ENCODE assay signal across 2 cellular contexts in the genomic region with DNA sequence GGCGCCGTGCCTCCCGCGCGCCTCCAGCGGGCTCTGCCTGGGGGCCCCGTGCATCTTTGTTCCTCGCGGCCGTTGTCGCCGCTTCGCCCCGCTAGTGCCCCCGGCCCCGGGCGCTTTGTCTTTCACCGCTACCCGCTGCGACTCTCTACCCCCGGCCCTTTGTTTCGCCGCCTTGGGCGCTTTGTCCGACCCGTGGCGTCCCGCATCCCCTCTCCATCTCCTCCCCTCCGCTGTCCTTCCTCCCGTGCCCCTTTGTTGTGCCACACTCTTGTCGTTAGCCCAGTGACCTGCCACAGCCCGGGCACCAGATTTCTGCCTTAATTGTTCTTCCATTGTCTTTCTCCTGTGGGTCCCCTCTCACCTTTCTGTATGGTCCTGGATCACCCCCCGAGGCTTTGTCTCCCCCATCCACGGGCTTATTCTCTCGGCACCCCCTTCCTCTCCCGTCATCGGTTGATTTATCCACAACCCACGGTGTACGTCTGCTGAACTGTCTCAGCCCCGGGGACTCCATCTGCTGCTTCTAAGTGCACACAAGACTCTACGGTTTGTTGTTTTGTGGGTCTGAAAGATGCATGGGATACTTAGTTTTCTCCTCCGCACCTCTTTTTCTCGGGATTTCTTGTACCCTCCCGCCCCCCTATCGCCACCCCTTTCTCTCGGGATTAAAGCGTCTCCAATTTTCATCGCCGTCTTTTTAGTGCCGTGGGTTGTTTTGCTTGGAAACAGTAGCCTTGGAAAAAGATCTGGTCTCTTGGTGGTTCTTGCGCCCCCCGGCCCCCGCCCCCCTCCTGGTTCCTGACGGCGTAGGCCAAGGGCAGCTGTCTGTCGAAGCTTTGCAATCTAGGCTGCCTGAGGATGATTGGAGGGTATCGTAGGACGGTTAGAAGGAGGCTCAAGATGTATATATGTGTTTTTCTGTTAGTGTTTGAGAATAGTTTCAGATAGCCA.
TF ChIP-seq lines count a peak whose summit lies in the region.

No MANE protein-coding gene starts in this region.

TF ChIP-seq in HEK293, 187 proteins besides CTCF, POLR2A, EP300 and RAD21 (continued from another document):
- TF ChIP-seq, protein P1, sequence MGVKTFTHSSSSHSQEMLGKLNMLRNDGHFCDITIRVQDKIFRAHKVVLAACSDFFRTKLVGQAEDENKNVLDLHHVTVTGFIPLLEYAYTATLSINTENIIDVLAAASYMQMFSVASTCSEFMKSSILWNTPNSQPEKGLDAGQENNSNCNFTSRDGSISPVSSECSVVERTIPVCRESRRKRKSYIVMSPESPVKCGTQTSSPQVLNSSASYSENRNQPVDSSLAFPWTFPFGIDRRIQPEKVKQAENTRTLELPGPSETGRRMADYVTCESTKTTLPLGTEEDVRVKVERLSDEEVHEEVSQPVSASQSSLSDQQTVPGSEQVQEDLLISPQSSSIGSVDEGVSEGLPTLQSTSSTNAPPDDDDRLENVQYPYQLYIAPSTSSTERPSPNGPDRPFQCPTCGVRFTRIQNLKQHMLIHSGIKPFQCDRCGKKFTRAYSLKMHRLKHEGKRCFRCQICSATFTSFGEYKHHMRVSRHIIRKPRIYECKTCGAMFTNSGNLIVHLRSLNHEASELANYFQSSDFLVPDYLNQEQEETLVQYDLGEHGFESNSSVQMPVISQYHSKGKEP (tag by site-specific recombination; IDR thresholded peaks at IDR 0.05): no peak
- TF ChIP-seq WT1 (tag by site-specific recombination; IDR thresholded peaks at IDR 0.05) (0 out of 2 replicates have a peak, but pooled peaks have one; percentile 23), ZEB2 (tag by site-specific recombination; IDR thresholded peaks at IDR 0.05) (no peak), ZBTB20 (tag by site-specific recombination; IDR thresholded peaks at IDR 0.05) (peak; percentile 76), ZNF335 (tag by site-specific recombination; conservative IDR thresholded peaks at IDR 0.05) (peak; percentile 32; the same call in 1 of the 2 replicates), ZBTB8A (tag by site-specific recombination; IDR thresholded peaks at IDR 0.05) (peak; percentile 54), MZF1 (tag by site-specific recombination; IDR thresholded peaks at IDR 0.05; ENCODE audit: borderline replicate concordance) (peak; percentile 26; the same call in 1 of the 2 replicates), ZFP41 (tag by site-specific recombination; IDR thresholded peaks at IDR 0.05; ENCODE audit: borderline replicate concordance) (no peak)
- TF ChIP-seq, protein P2, sequence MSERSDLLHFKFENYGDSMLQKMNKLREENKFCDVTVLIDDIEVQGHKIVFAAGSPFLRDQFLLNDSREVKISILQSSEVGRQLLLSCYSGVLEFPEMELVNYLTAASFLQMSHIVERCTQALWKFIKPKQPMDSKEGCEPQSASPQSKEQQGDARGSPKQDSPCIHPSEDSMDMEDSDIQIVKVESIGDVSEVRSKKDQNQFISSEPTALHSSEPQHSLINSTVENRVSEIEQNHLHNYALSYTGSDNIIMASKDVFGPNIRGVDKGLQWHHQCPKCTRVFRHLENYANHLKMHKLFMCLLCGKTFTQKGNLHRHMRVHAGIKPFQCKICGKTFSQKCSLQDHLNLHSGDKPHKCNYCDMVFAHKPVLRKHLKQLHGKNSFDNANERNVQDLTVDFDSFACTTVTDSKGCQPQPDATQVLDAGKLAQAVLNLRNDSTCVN (tag by site-specific recombination; optimal IDR thresholded peaks at IDR 0.05): peak; percentile 13
- TF ChIP-seq, protein P3, sequence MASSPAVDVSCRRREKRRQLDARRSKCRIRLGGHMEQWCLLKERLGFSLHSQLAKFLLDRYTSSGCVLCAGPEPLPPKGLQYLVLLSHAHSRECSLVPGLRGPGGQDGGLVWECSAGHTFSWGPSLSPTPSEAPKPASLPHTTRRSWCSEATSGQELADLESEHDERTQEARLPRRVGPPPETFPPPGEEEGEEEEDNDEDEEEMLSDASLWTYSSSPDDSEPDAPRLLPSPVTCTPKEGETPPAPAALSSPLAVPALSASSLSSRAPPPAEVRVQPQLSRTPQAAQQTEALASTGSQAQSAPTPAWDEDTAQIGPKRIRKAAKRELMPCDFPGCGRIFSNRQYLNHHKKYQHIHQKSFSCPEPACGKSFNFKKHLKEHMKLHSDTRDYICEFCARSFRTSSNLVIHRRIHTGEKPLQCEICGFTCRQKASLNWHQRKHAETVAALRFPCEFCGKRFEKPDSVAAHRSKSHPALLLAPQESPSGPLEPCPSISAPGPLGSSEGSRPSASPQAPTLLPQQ (tag by site-specific recombination; IDR thresholded peaks at IDR 0.05): peak; percentile 54; the same call in 1 of the 2 replicates
- TF ChIP-seq, protein P4, sequence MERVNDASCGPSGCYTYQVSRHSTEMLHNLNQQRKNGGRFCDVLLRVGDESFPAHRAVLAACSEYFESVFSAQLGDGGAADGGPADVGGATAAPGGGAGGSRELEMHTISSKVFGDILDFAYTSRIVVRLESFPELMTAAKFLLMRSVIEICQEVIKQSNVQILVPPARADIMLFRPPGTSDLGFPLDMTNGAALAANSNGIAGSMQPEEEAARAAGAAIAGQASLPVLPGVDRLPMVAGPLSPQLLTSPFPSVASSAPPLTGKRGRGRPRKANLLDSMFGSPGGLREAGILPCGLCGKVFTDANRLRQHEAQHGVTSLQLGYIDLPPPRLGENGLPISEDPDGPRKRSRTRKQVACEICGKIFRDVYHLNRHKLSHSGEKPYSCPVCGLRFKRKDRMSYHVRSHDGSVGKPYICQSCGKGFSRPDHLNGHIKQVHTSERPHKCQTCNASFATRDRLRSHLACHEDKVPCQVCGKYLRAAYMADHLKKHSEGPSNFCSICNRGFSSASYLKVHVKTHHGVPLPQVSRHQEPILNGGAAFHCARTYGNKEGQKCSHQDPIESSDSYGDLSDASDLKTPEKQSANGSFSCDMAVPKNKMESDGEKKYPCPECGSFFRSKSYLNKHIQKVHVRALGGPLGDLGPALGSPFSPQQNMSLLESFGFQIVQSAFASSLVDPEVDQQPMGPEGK (tag by site-specific recombination; IDR thresholded peaks at IDR 0.05): peak; percentile 61
- TF ChIP-seq, protein P5, sequence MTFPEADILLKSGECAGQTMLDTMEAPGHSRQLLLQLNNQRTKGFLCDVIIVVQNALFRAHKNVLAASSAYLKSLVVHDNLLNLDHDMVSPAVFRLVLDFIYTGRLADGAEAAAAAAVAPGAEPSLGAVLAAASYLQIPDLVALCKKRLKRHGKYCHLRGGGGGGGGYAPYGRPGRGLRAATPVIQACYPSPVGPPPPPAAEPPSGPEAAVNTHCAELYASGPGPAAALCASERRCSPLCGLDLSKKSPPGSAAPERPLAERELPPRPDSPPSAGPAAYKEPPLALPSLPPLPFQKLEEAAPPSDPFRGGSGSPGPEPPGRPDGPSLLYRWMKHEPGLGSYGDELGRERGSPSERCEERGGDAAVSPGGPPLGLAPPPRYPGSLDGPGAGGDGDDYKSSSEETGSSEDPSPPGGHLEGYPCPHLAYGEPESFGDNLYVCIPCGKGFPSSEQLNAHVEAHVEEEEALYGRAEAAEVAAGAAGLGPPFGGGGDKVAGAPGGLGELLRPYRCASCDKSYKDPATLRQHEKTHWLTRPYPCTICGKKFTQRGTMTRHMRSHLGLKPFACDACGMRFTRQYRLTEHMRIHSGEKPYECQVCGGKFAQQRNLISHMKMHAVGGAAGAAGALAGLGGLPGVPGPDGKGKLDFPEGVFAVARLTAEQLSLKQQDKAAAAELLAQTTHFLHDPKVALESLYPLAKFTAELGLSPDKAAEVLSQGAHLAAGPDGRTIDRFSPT (tag by site-specific recombination; IDR thresholded peaks at IDR 0.05): peak; percentile 58; the same call in 1 of the 2 replicates
TF ChIP-seq in HEK293: peak in this region for 10.

TF ChIP-seq in liver, 16 proteins besides CTCF, POLR2A, EP300 and RAD21 (continued from another document):
- TF ChIP-seq, protein P6, sequence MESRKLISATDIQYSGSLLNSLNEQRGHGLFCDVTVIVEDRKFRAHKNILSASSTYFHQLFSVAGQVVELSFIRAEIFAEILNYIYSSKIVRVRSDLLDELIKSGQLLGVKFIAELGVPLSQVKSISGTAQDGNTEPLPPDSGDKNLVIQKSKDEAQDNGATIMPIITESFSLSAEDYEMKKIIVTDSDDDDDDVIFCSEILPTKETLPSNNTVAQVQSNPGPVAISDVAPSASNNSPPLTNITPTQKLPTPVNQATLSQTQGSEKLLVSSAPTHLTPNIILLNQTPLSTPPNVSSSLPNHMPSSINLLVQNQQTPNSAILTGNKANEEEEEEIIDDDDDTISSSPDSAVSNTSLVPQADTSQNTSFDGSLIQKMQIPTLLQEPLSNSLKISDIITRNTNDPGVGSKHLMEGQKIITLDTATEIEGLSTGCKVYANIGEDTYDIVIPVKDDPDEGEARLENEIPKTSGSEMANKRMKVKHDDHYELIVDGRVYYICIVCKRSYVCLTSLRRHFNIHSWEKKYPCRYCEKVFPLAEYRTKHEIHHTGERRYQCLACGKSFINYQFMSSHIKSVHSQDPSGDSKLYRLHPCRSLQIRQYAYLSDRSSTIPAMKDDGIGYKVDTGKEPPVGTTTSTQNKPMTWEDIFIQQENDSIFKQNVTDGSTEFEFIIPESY (IDR thresholded peaks at IDR 0.05): no peak
- TF ChIP-seq, protein P7, sequence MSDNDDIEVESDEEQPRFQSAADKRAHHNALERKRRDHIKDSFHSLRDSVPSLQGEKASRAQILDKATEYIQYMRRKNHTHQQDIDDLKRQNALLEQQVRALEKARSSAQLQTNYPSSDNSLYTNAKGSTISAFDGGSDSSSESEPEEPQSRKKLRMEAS (IDR thresholded peaks at IDR 0.05): no peak
- TF ChIP-seq YY1 (IDR thresholded peaks at IDR 0.05) (no peak), HNF4A (conservative IDR thresholded peaks at IDR 0.05) (no peak), JUND (IDR thresholded peaks at IDR 0.05) (no peak), SP1 (IDR thresholded peaks at IDR 0.05) (no peak), EGR1 (IDR thresholded peaks at IDR 0.05; ENCODE audit: low read depth in 2 of 2) (no peak), TAF1 (conservative IDR thresholded peaks at IDR 0.05) (no peak)
- TF ChIP-seq, protein P8, sequence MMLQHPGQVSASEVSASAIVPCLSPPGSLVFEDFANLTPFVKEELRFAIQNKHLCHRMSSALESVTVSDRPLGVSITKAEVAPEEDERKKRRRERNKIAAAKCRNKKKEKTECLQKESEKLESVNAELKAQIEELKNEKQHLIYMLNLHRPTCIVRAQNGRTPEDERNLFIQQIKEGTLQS (IDR thresholded peaks at IDR 0.05): no peak
